In the genomic region with DNA sequence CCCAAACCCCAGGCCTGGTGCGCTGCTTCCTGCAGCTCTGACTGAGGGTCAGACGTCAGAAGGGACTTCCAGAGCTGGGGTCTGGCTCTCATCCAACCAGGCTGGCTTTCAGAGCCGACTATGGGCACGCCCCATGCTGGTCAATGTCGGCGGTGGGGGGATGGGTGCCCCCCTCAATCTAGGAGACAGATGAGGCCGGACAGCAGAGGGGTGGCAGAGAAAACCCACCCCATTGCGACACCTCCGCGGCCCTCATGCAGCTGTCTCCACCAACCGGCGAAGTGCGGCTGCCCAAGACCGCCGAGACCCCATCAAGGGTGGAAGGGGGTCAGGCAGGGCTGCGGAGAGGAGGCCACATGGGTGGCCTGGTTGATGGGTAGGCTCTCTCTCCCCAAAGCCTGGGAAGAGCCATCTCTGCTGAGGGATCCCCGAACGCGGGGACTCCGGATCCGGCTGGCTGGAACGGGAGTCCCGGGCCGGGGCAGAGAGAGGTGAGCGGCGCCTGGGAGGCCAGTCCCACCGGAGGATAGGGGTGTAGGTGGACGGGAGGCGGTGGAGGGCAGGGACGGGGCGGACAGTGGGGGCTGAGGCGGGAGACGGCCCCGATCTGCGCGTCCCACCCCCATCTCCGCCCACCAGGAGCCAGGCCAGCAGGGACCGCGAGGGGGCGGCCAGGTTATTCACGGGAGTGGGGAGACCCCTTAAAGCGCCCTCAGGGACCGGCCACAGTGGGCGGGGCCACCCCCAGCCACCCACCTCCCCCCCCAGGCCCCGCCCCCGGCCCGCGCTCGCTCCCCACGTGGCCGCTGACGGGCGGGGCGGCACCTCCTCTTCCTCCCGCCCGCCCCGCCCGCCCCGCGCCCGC, we compare ENCODE assay signal across 8 cellular contexts. TPM values are rescaled to one million over a fixed set of nuclear protein-coding genes. Genes with fewer than 3 reads are reported as not detected.
DNase-seq lines count a peak whose midpoint lies in the region; ATAC-seq and TF ChIP-seq lines count a peak whose summit lies in the region.

A gene (plus strand): TSS at position 864 of the 865 bp plus-strand sequence. CDS start 11,748 bp downstream, outside the sequence.

- H3K9ac ChIP-seq in OCI-LY1 (ENCODE audit: low read length) = peak within 1 kb of the TSS; percentile 58

- POLR2A ChIA-PET in Caco-2 (lab: Charles Lee) = interaction anchor here (1.3 to 2.6 kb wide), 5 partner anchors 9 to 572 kb away, joined by 4 to 23 read pairs (median 11); a partner anchor contains a TSS
- POLR2A ChIA-PET in naive thymus-derived CD8-positive, alpha-beta T cell (lab: Charles Lee) = interaction anchor here (1.0 to 6.1 kb wide), 5 partner anchors 9 to 63 kb away, joined by 3 to 58 read pairs (median 3); no protein-coding TSS in a partner anchor

- H2AFZ ChIP-seq in OCI-LY1 (ENCODE audit: low read length) = no peak within 1 kb of the TSS

- peak within 1 kb of the TSS; percentile 96 for H3K27ac Mint-ChIP-seq in Caco-2 (ENCODE audit: unreplicated experiment)
- no peak within 1 kb of the TSS for H3K27ac Mint-ChIP-seq in activated T-helper 2 cell treated with anti-CD3 and anti-CD28 coated beads, Interferon-gamma antibody, Interleukin-2, Interleukin-4, amounts not matched to agents 10 μg/mL and 5 μg/mL and 100 μg/mL, durations not matched to agents 14 hours and 24 hours and 36 hours
- H3K27ac Mint-ChIP-seq in naive thymus-derived CD8-positive, alpha-beta T cell = peak within 1 kb of the TSS; percentile 35 to 87 (median 70)

- peak within 1 kb of the TSS; percentile 77 for H3K4me3 Mint-ChIP-seq in Caco-2 (ENCODE audit: unreplicated experiment)
- H3K4me3 Mint-ChIP-seq in activated T-helper 2 cell treated with anti-CD3 and anti-CD28 coated beads, Interferon-gamma antibody, Interleukin-2, Interleukin-4, amounts not matched to agents 10 μg/mL and 5 μg/mL and 100 μg/mL, durations not matched to agents 14 hours and 24 hours and 36 hours (ENCODE audit: low read depth) = peak within 1 kb of the TSS; percentile 80
- peak within 1 kb of the TSS; percentile 69 to 88 (median 79) for H3K4me3 Mint-ChIP-seq in naive thymus-derived CD8-positive, alpha-beta T cell

- H3K4me2 ChIP-seq in OCI-LY1 (ENCODE audit: low read length) = peak within 1 kb of the TSS; percentile 92

- H3K9me3 ChIP-seq in Caco-2 = no peaks in the 10 kb centered on the region
- no peaks in the 10 kb centered on the region for H3K9me3 ChIP-seq in OCI-LY1 (ENCODE audit: low read length)
- no peaks in the 10 kb centered on the region for H3K9me3 ChIP-seq in tibial artery

- H3K9me2 ChIP-seq in OCI-LY1 (ENCODE audit: low read depth, low read length) = no peaks in the 10 kb centered on the region

- ATAC-seq in naive thymus-derived CD8-positive, alpha-beta T cell = peak; percentile 58 to 62

- H3K4me1 ChIP-seq in Caco-2 (peaks cover 41% of the 10 kb centered on the region), OCI-LY1 (ENCODE audit: insufficient read depth, low read length, severe bottlenecking) (peaks cover 14% of the 10 kb centered on the region), tibial artery (peaks cover 10 to 62% (median 57%) of the 10 kb centered on the region in 4 donors)

- H3K36me3 ChIP-seq in Caco-2 (ENCODE audit: control insufficient read depth, insufficient read depth, low read length) (no peaks in the 10 kb centered on the region), OCI-LY1 (ENCODE audit: insufficient read depth, low read length) (no peaks in the 10 kb centered on the region), tibial artery (peaks cover 0 to 7% (median 0%) of the 10 kb centered on the region in 3 donors)

- H3K4me3 ChIP-seq in Caco-2 (ENCODE audit: low read depth, low read length) (peak within 1 kb of the TSS; percentile 90), OCI-LY1 (ENCODE audit: low read depth, low read length, poor library complexity, severe bottlenecking) (peak within 1 kb of the TSS; percentile 69), fibroblast of the aortic adventitia (ENCODE audit: low read depth, low read length) (peak within 1 kb of the TSS; percentile 94), tibial artery (peak within 1 kb of the TSS; percentile 78 to 95)

- DNase-seq in Caco-2 = peak; percentile 81 to 84
- peak; percentile 51 for DNase-seq in HCEC 1CT
- DNase-seq in activated T-helper 2 cell treated with anti-CD3 and anti-CD28 coated beads, Interferon-gamma antibody, Interleukin-2, Interleukin-4, amounts not matched to agents 10 μg/mL and 5 μg/mL and 100 μg/mL, durations not matched to agents 14 hours and 24 hours and 36 hours (ENCODE audit: low spot score) = peak; percentile 26
- DNase-seq in fibroblast of the aortic adventitia (ENCODE audit: low read depth) = peak; percentile 42
- peak in 9 of 10 donors; percentile 23 to 77 (median 46) for DNase-seq in naive thymus-derived CD8-positive, alpha-beta T cell
- DNase-seq in tibial artery = peak in 1 of 2 donors; percentile 81
- DNase-seq in NK-92 (lab: John Stamatoyannopoulos, UW; ENCODE audit: unreplicated experiment) = no peak

- H3K27ac ChIP-seq in OCI-LY1 (ENCODE audit: low read depth, low read length, poor library complexity, severe bottlenecking) = no peak within 1 kb of the TSS
- peak within 1 kb of the TSS; percentile 88 to 93 for H3K27ac ChIP-seq in tibial artery

- peaks cover 28% of the 10 kb centered on the region for H3K4me1 Mint-ChIP-seq in Caco-2 (ENCODE audit: low read depth, unreplicated experiment)
- peaks cover 32% of the 10 kb centered on the region for H3K4me1 Mint-ChIP-seq in activated T-helper 2 cell treated with anti-CD3 and anti-CD28 coated beads, Interferon-gamma antibody, Interleukin-2, Interleukin-4, amounts not matched to agents 10 μg/mL and 5 μg/mL and 100 μg/mL, durations not matched to agents 14 hours and 24 hours and 36 hours (ENCODE audit: low read depth)
- peaks cover 19 to 69% (median 59%) of the 10 kb centered on the region in 4 donors for H3K4me1 Mint-ChIP-seq in naive thymus-derived CD8-positive, alpha-beta T cell

- TSS peak; percentile 56 for BruUV-seq in Caco-2 (replicated peaks; lab: Mats Ljungman, UMichigan)

- H3K27me3 Mint-ChIP-seq in Caco-2 (ENCODE audit: insufficient read depth, unreplicated experiment) = no peaks in the 10 kb centered on the region
- H3K27me3 Mint-ChIP-seq in activated T-helper 2 cell treated with anti-CD3 and anti-CD28 coated beads, Interferon-gamma antibody, Interleukin-2, Interleukin-4, amounts not matched to agents 10 μg/mL and 5 μg/mL and 100 μg/mL, durations not matched to agents 14 hours and 24 hours and 36 hours (ENCODE audit: low read depth) = no peaks in the 10 kb centered on the region
- no peaks in the 10 kb centered on the region for H3K27me3 Mint-ChIP-seq in naive thymus-derived CD8-positive, alpha-beta T cell

- no peaks in the 10 kb centered on the region for H3K9me3 Mint-ChIP-seq in Caco-2 (ENCODE audit: unreplicated experiment)
- H3K9me3 Mint-ChIP-seq in activated T-helper 2 cell treated with anti-CD3 and anti-CD28 coated beads, Interferon-gamma antibody, Interleukin-2, Interleukin-4, amounts not matched to agents 10 μg/mL and 5 μg/mL and 100 μg/mL, durations not matched to agents 14 hours and 24 hours and 36 hours = no peaks in the 10 kb centered on the region
- no peaks in the 10 kb centered on the region for H3K9me3 Mint-ChIP-seq in naive thymus-derived CD8-positive, alpha-beta T cell

- CTCF ChIA-PET in Caco-2 (lab: Charles Lee) = interaction anchor here (2.1 kb wide), 1 partner anchor 11 kb away, joined by 10 read pairs; no protein-coding TSS in a partner anchor

- H3K27me3 ChIP-seq in Caco-2 (replicated peaks; ENCODE audit: control insufficient read depth, insufficient read depth, low read length) (no peaks in the 10 kb centered on the region), OCI-LY1 (ENCODE audit: insufficient read depth, low read length) (peaks cover 10% of the 10 kb centered on the region; the same call in 1 of the 2 replicates), tibial artery (no peaks in the 10 kb centered on the region)

- no peaks in the 10 kb centered on the region for H3K79me2 ChIP-seq in OCI-LY1 (ENCODE audit: insufficient read depth, low read length)

- no peaks in the 10 kb centered on the region for H3F3A ChIP-seq in OCI-LY1 (ENCODE audit: insufficient read depth, low read length)

- TF ChIP-seq CTCF in Caco-2 (IDR thresholded peaks at IDR 0.05; ENCODE audit: insufficient read depth in 1 of 2, low read depth in 1 of 2, low read length in 1 of 2, severe bottlenecking in 1 of 2, unreplicated experiment in 1 of 2) (peak in 1 of 2 experiments; percentile 28), OCI-LY1 (IDR thresholded peaks at IDR 0.05; ENCODE audit: low read length) (no peak), fibroblast of the aortic adventitia (IDR thresholded peaks at IDR 0.05; ENCODE audit: insufficient read depth, low read length) (no peak), tibial artery (IDR thresholded peaks at IDR 0.05) (no peak)

- intact Hi-C loops in Caco-2 (cut with micrococcal nuclease; ENCODE audit: unreplicated experiment) (loop anchor here (2.0 to 5.0 kb wide), 2 partner anchors 37 to 64 kb away; a partner anchor contains a TSS), tibial artery (cut with DNase I; ENCODE audit: low total_unique reads) (no loop called here)
- intact Hi-C loops in activated T-helper 2 cell treated with anti-CD3 and anti-CD28 coated beads, Interferon-gamma antibody, Interleukin-2, Interleukin-4, amounts not matched to agents 10 μg/mL and 5 μg/mL and 100 μg/mL, durations not matched to agents 14 hours and 24 hours and 36 hours (cut with micrococcal nuclease) = no loop called here

- H3K36me3 Mint-ChIP-seq in Caco-2 (ENCODE audit: insufficient read depth, unreplicated experiment) = peaks cover 10% of the 10 kb centered on the region
- H3K36me3 Mint-ChIP-seq in activated T-helper 2 cell treated with anti-CD3 and anti-CD28 coated beads, Interferon-gamma antibody, Interleukin-2, Interleukin-4, amounts not matched to agents 10 μg/mL and 5 μg/mL and 100 μg/mL, durations not matched to agents 14 hours and 24 hours and 36 hours (ENCODE audit: low read depth) = peaks cover 7% of the 10 kb centered on the region
- no peaks in the 10 kb centered on the region for H3K36me3 Mint-ChIP-seq in naive thymus-derived CD8-positive, alpha-beta T cell

- no peaks in the 10 kb centered on the region for H4K20me1 ChIP-seq in OCI-LY1 (ENCODE audit: insufficient read depth, low read length)

RNA-seq across cellular contexts. Expression of the gene that starts here (rescaled TPM):
- total RNA-seq in Caco-2 (2022) (70.8 TPM in 2 replicates), fibroblast of the aortic adventitia (ENCODE audit: low replicate concordance) (38.3 and 64.0 TPM in 2 replicates)
- 93.7 and 93.8 TPM in 2 replicates for total RNA-seq in activated T-helper 2 cell treated with anti-CD3 and anti-CD28 coated beads, Interferon-gamma antibody, Interleukin-2, Interleukin-4, amounts not matched to agents 10 μg/mL and 5 μg/mL and 100 μg/mL, durations not matched to agents 14 hours and 24 hours and 36 hours
- total RNA-seq in naive thymus-derived CD8-positive, alpha-beta T cell = 100 to 1,000 TPM; 114 to 121 TPM
- 1 to 10 TPM; 1.8 to 7.6 (median 5.1) TPM for polyA plus RNA-seq in naive thymus-derived CD8-positive, alpha-beta T cell
